ENCODE assay signal across 22 cellular contexts in the genomic region with DNA sequence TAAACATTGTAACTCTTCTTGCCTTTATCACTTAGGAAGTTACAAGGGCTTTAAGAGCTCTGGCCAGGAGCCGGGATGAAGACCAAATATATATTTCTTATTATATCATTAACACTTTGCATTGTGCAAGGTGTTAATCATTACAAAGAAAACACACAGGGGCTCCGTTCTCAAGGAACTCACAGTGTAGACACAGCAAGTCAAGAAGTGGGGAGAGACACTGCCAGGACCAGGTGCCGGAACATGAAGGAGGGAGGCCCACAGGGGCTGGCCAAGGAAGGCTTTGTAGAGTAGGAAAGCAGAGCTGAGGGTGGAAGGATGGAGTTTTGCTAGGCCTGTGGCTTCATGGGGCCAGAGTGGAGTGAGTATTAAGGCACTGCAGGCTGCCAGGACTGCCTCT. TPM values are rescaled to one million over a fixed set of nuclear protein-coding genes. Genes with fewer than 3 reads are reported as not detected.
DNase-seq lines count a peak whose midpoint lies in the region; ATAC-seq and TF ChIP-seq lines count a peak whose summit lies in the region.
"Had no signal": no experiment of that assay in that cellular context is flagged by ENCODE, and none has a peak within 500 bp of the region (broad histone marks: within the 10 kb centered on the region; RNA-seq: fewer than 3 reads in every experiment).

No MANE protein-coding gene starts in this region.

- H3K4me3 ChIP-seq in Caco-2 (ENCODE audit: low read depth, low read length): no peak overlapping the region
- H3K4me3 ChIP-seq: body of pancreas, esophagus squamous epithelium, gastrocnemius medialis, K562 had no signal

- no peaks in the 10 kb centered on the region for H3K27me3 ChIP-seq in Caco-2 (replicated peaks; ENCODE audit: control insufficient read depth, insufficient read depth, low read length)
- H3K27me3 ChIP-seq: body of pancreas, esophagus squamous epithelium, gastrocnemius medialis had no signal

- POLR2A ChIA-PET in Caco-2 (lab: Charles Lee): interaction anchor here (1.0 kb wide), 1 partner anchor 17 kb away, joined by 3 read pairs; the partner anchor contains the start of gene ITPR3
- POLR2A ChIA-PET in T-cell (lab: Charles Lee): no interaction called here

- peak overlapping the region; percentile 46 for H3K4me3 Mint-ChIP-seq in Caco-2 (ENCODE audit: unreplicated experiment)
- H3K4me3 Mint-ChIP-seq in T-cell: no peak overlapping the region
- peak overlapping the region; percentile 20 for H3K4me3 Mint-ChIP-seq in progenitor cell of endocrine pancreas (ENCODE audit: low read depth)
- H3K4me3 Mint-ChIP-seq: CD8-positive, alpha-beta T cell; naive B cell had no signal

- CTCF ChIA-PET in Caco-2 (lab: Charles Lee): interaction anchor here (0.6 to 0.9 kb wide), 2 partner anchors 52 to 73 kb away, joined by 3 to 4 read pairs; no protein-coding TSS in a partner anchor
- CTCF ChIA-PET in T-cell (lab: Charles Lee): interaction anchor here (0.7 to 0.9 kb wide), 3 partner anchors 46 to 163 kb away, joined by 3 to 10 read pairs (median 4); no protein-coding TSS in a partner anchor

- peaks cover 3% of the 10 kb centered on the region for H3K36me3 ChIP-seq in Caco-2 (ENCODE audit: control insufficient read depth, insufficient read depth, low read length)
- H3K36me3 ChIP-seq: gastrocnemius medialis had no signal

- TF ChIP-seq CTCF in Caco-2 (IDR thresholded peaks at IDR 0.05; ENCODE audit: insufficient read depth in 1 of 2, low read depth in 1 of 2, low read length in 1 of 2, severe bottlenecking in 1 of 2, unreplicated experiment in 1 of 2): no peak
- TF ChIP-seq CTCF in progenitor cell of endocrine pancreas (IDR thresholded peaks at IDR 0.05; ENCODE audit: unreplicated experiment): no peak

- BruUV-seq in Caco-2 (replicated peaks; lab: Mats Ljungman, UMichigan): no TSS peak

- intact Hi-C loops in Caco-2 (cut with micrococcal nuclease; ENCODE audit: unreplicated experiment) (no loop called here), left colon (cut with DNase I, micrococcal nuclease) (no loop called here)

- peaks cover 29% of the 10 kb centered on the region for H3K4me1 ChIP-seq in Caco-2

- H3K27me3 Mint-ChIP-seq in Caco-2 (ENCODE audit: insufficient read depth, unreplicated experiment) (no peaks in the 10 kb centered on the region), T-cell (no peaks in the 10 kb centered on the region), progenitor cell of endocrine pancreas (no peaks in the 10 kb centered on the region)
- H3K27me3 Mint-ChIP-seq: naive B cell had no signal

- H3K4me1 Mint-ChIP-seq in Caco-2 (ENCODE audit: low read depth, unreplicated experiment) (peaks cover 35% of the 10 kb centered on the region), T-cell (peaks cover 52 to 54% (median 54%) of the 10 kb centered on the region in 3 donors), progenitor cell of endocrine pancreas (ENCODE audit: low read depth) (peaks cover 53% of the 10 kb centered on the region)

- DNase-seq in Caco-2: peak in 1 of 2 experiments; percentile 60
- no peak for DNase-seq in T-cell
- DNase-seq in left colon: no peak
- DNase-seq in progenitor cell of endocrine pancreas (ENCODE audit: low spot score, unreplicated experiment): no peak
- DNase-seq in MV-4-11 (lab: John Stamatoyannopoulos, UW): no peak
- no peak for DNase-seq in NCI-H1436 (lab: John Stamatoyannopoulos, UW)
- DNase-seq: activated CD4-positive, CD25-positive, alpha-beta regulatory T cell treated with anti-CD3 and anti-CD28 coated beads, Interleukin-2, amount 50 U/mL, for 72 hours; body of pancreas; CD8-positive, alpha-beta T cell; effector memory CD4-positive, alpha-beta T cell; esophagus squamous epithelium; gastrocnemius medialis; HCEC 1CT; MM.1S; naive B cell; NCI-H748 treated with DMSO at 0.1 percent for 48 hours; OCI-M1; stimulated activated CD4-positive, alpha-beta T cell treated with anti-CD3 and anti-CD28 coated beads, Interleukin-15, amount 100 ng/mL, for 24 hours had no signal

- H3K27ac Mint-ChIP-seq in Caco-2 (ENCODE audit: unreplicated experiment) (peak overlapping the region; percentile 71), T-cell (peak overlapping the region; percentile 31 to 61), progenitor cell of endocrine pancreas (peak overlapping the region; percentile 94)

- H3K9me3 ChIP-seq in Caco-2: no peaks in the 10 kb centered on the region
- H3K9me3 ChIP-seq: body of pancreas, esophagus squamous epithelium, gastrocnemius medialis had no signal

- H3K9me3 Mint-ChIP-seq in Caco-2 (ENCODE audit: unreplicated experiment) (no peaks in the 10 kb centered on the region), T-cell (no peaks in the 10 kb centered on the region), progenitor cell of endocrine pancreas (ENCODE audit: low read depth) (no peaks in the 10 kb centered on the region)
- H3K9me3 Mint-ChIP-seq: CD8-positive, alpha-beta T cell; naive B cell had no signal

- peaks cover 17% of the 10 kb centered on the region for H3K36me3 Mint-ChIP-seq in Caco-2 (ENCODE audit: insufficient read depth, unreplicated experiment)
- H3K36me3 Mint-ChIP-seq in T-cell: peaks cover 20% of the 10 kb centered on the region
- peaks cover 4% of the 10 kb centered on the region for H3K36me3 Mint-ChIP-seq in progenitor cell of endocrine pancreas (ENCODE audit: insufficient read depth)

- ATAC-seq in T-cell (replicated peaks in 1 of 4): no peak
- peak; percentile 26 for ATAC-seq in left colon
- no peak for ATAC-seq in HG02840 (IDR thresholded peaks at IDR 0.05; ENCODE audit: low FRiP score, unreplicated experiment)
- ATAC-seq: body of pancreas; CD8-positive, alpha-beta T cell; gastrocnemius medialis; K562; Right ventricle myocardium inferior; sciatic nerve had no signal

RNA-seq across cellular contexts. Expression of gene ITPR3, which starts 17.5 kb away (rescaled TPM):
- total RNA-seq in Caco-2 (2022) (42.1 and 50.5 TPM in 2 replicates), T-cell (10 to 100 TPM; 49.2 to 63.6 (median 62.4) TPM), left colon (100 to 1,000 TPM; 106 to 108 TPM), progenitor cell of endocrine pancreas (28.3 and 30.4 TPM in 2 replicates)

RNA-seq across cellular contexts. Expression of gene BAK1, which starts 58.5 kb away (rescaled TPM):
- total RNA-seq in Caco-2 (2022) (28.5 and 29.4 TPM in 2 replicates), T-cell (10 to 100 TPM; 22.9 to 31.6 (median 27.9) TPM), left colon (10 to 100 TPM; 85.6 to 93.5 TPM), progenitor cell of endocrine pancreas (21.0 and 22.4 TPM in 2 replicates)

Comparison
In these comparisons a context has a peak if more than half of its experiments do, and no peak if none do; other contexts are left out.
1. H3K4me3 Mint-ChIP-seq: peak in Caco-2 (single experiment) and progenitor cell of endocrine pancreas (single experiment); none in T-cell (0 of 3).
2. Peak in every context shown above with its lines, with median percentiles within 50 percentile points of each other: H3K27ac Mint-ChIP-seq.